Comparison of ENCODE assay signal across 31 cellular contexts in the genomic region with DNA sequence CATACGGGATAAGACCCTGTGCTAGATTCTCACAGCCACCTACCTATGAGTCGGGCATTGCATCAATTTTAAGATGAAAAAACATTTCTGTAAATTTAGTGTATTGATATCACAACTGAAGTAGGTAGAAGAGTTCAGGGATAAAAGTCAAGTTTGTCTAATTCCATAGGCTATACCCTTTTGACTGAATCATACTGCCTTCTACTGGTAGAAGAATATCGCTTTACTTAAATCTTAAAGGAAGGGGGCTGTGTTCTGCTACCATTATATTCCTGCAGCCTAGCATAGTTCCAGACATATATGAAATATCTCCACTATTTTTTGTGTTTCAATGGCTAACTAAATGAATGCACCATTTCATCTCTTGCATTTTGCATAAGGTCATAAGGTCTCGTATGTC.
A peak's percentile ranks its signal among the peaks of the same experiment; 100 is the strongest.
DNase-seq lines count a peak whose midpoint lies in the region; ATAC-seq and TF ChIP-seq lines count a peak whose summit lies in the region.
"Had no signal": no experiment of that assay in that cellular context is flagged by ENCODE, and none has a peak within 500 bp of the region (broad histone marks: within the 10 kb centered on the region; RNA-seq: fewer than 3 reads in every experiment).

No MANE protein-coding gene starts in this region.

- H3K4me1 ChIP-seq in heart right ventricle (no peaks in the 10 kb centered on the region), smooth muscle cell (ENCODE audit: low read depth) (peaks cover 5% of the 10 kb centered on the region)
- H3K4me1 ChIP-seq: BLaER1 treated with 17β-estradiol and CSF1 and Interleukin-3, amounts not matched to agents 10 nM and 100 nM; Caco-2; prostate gland; transverse colon had no signal

- ATAC-seq in heart right ventricle (no peak), Right ventricle myocardium inferior (no peak), HG02759 (IDR thresholded peaks at IDR 0.05; ENCODE audit: unreplicated experiment) (no peak)
- ATAC-seq: activated T-cell treated with anti-CD3 and anti-CD28 coated beads, Interleukin-2, amount 50 U/mL, for 72 hours; stimulated activated effector memory CD8-positive, alpha-beta T cell treated with anti-CD3 and anti-CD28 coated beads, Interleukin-12 subunit alpha, Interleukin-12 subunit beta, amount 100 ng/mL, for 72 hours had no signal

- no peaks in the 10 kb centered on the region for H3K36me3 Mint-ChIP-seq in chondrocyte (ENCODE audit: low read depth)
- H3K36me3 Mint-ChIP-seq: activated CD4-positive, alpha-beta memory T cell treated with anti-CD3 and anti-CD28 coated beads for 36 hours; naive B cell; stimulated activated effector memory CD8-positive, alpha-beta T cell treated with anti-CD3 and anti-CD28 coated beads, Interleukin-12 subunit alpha, Interleukin-12 subunit beta, amount 100 ng/mL, for 72 hours had no signal

- H3K27me3 ChIP-seq in heart right ventricle (no peaks in the 10 kb centered on the region), smooth muscle cell (ENCODE audit: low read depth) (no peaks in the 10 kb centered on the region)
- H3K27me3 ChIP-seq: BLaER1 treated with 17β-estradiol and CSF1 and Interleukin-3, amounts not matched to agents 10 nM and 100 nM; transverse colon had no signal

- no peak for DNase-seq in heart right ventricle
- DNase-seq in Right ventricle myocardium inferior (ENCODE audit: missing footprints): no peak
- DNase-seq in LNCaP clone FGC (ENCODE audit: low read depth): no peak
- no peak for DNase-seq in chondrocyte (ENCODE audit: low spot score)
- no peak for DNase-seq in smooth muscle cell (lab: John Stamatoyannopoulos, UW; ENCODE audit: unreplicated experiment)
- no peak for DNase-seq in stimulated activated CD4-positive, alpha-beta T cell treated with anti-CD3 and anti-CD28 coated beads, Interleukin-4, amount 100 ng/mL, for 4 hours
- no peak for DNase-seq in stimulated activated CD4-positive, alpha-beta T cell treated with anti-CD3 and anti-CD28 coated beads, Interleukin-2, amount 100 ng/mL, for 24 hours
- DNase-seq: activated CD4-positive, alpha-beta memory T cell treated with anti-CD3 and anti-CD28 coated beads for 36 hours; activated CD4-positive, alpha-beta T cell treated with anti-CD3 and anti-CD28 coated beads for 1 hour; activated T-cell treated with anti-CD3 and anti-CD28 coated beads, Interleukin-2, amount 50 U/mL, for 72 hours; Caco-2; caudate nucleus; cortex of kidney; DMS79 treated with DMSO at 0.1 percent for 48 hours; effector memory CD4-positive, alpha-beta T cell; erythroblast; glutamatergic neuron; GOT3; islet precursor cell; naive B cell; NCI-H1048; NCI-H1694; NCI-H446; NCI-H748 treated with DMSO at 0.1 percent for 48 hours; T-helper 2 cell; transverse colon had no signal

- H3F3A ChIP-seq in smooth muscle cell (ENCODE audit: low read depth): no peaks in the 10 kb centered on the region

- no peak overlapping the region for H3K4me3 Mint-ChIP-seq in chondrocyte (ENCODE audit: unreplicated experiment)
- H3K4me3 Mint-ChIP-seq: activated CD4-positive, alpha-beta memory T cell treated with anti-CD3 and anti-CD28 coated beads for 36 hours; activated T-cell treated with anti-CD3 and anti-CD28 coated beads, Interleukin-2, amount 50 U/mL, for 72 hours; naive B cell; stimulated activated effector memory CD8-positive, alpha-beta T cell treated with anti-CD3 and anti-CD28 coated beads, Interleukin-12 subunit alpha, Interleukin-12 subunit beta, amount 100 ng/mL, for 72 hours had no signal

- no peaks in the 10 kb centered on the region for H4K20me1 ChIP-seq in smooth muscle cell (ENCODE audit: low read depth)
- H4K20me1 ChIP-seq: BLaER1 treated with 17β-estradiol and CSF1 and Interleukin-3, amounts not matched to agents 10 nM and 100 nM had no signal

- no peak overlapping the region for H2AFZ ChIP-seq in smooth muscle cell (ENCODE audit: low read depth)

- 74 to 80% methylated on average over 4 of the region's 4 CpGs for WGBS in heart right ventricle, 2 donors
- 80% methylated on average over 4 of the region's 4 CpGs for WGBS in smooth muscle cell (ENCODE audit: low lambda C conversion rate)

- intact Hi-C loops in heart right ventricle (cut with DNase I) (no loop called here), Right ventricle myocardium inferior (cut with DNase I) (no loop called here)

- no peak overlapping the region for H3K9ac ChIP-seq in smooth muscle cell (ENCODE audit: low read depth)
- H3K9ac ChIP-seq: BLaER1 treated with 17β-estradiol and CSF1 and Interleukin-3, amounts not matched to agents 10 nM and 100 nM had no signal

- no peak overlapping the region for H3K27ac Mint-ChIP-seq in chondrocyte (ENCODE audit: unreplicated experiment)
- H3K27ac Mint-ChIP-seq: activated CD4-positive, alpha-beta memory T cell treated with anti-CD3 and anti-CD28 coated beads for 36 hours; naive B cell; stimulated activated effector memory CD8-positive, alpha-beta T cell treated with anti-CD3 and anti-CD28 coated beads, Interleukin-12 subunit alpha, Interleukin-12 subunit beta, amount 100 ng/mL, for 72 hours had no signal

- H3K27ac ChIP-seq in heart right ventricle (no peak overlapping the region), smooth muscle cell (ENCODE audit: low read depth) (no peak overlapping the region)
- H3K27ac ChIP-seq: BLaER1 treated with 17β-estradiol and CSF1 and Interleukin-3, amounts not matched to agents 10 nM and 100 nM; prostate gland; SK-N-MC; transverse colon had no signal

- no peak overlapping the region for H3K4me3 ChIP-seq in heart right ventricle
- H3K4me3 ChIP-seq in LNCaP clone FGC (ENCODE audit: low read depth, low read length): no peak overlapping the region
- no peak overlapping the region for H3K4me3 ChIP-seq in smooth muscle cell
- H3K4me3 ChIP-seq: BLaER1 treated with 17β-estradiol and CSF1 and Interleukin-3, amounts not matched to agents 10 nM and 100 nM; prostate gland; SK-N-MC; transverse colon had no signal

- H3K4me2 ChIP-seq in smooth muscle cell: no peak overlapping the region
- H3K4me2 ChIP-seq: BLaER1 treated with 17β-estradiol and CSF1 and Interleukin-3, amounts not matched to agents 10 nM and 100 nM had no signal

- H3K9me3 ChIP-seq in heart right ventricle (no peaks in the 10 kb centered on the region), smooth muscle cell (replicated peaks; ENCODE audit: low read depth) (no peaks in the 10 kb centered on the region)
- H3K9me3 ChIP-seq: BLaER1 treated with 17β-estradiol and CSF1 and Interleukin-3, amounts not matched to agents 10 nM and 100 nM; prostate gland; transverse colon had no signal

- no peaks in the 10 kb centered on the region for H3K79me2 ChIP-seq in smooth muscle cell (ENCODE audit: low read depth)

- no peaks in the 10 kb centered on the region for H3K4me1 Mint-ChIP-seq in chondrocyte (ENCODE audit: low read depth)
- H3K4me1 Mint-ChIP-seq: naive B cell; stimulated activated effector memory CD8-positive, alpha-beta T cell treated with anti-CD3 and anti-CD28 coated beads, Interleukin-12 subunit alpha, Interleukin-12 subunit beta, amount 100 ng/mL, for 72 hours had no signal

- TF ChIP-seq CTCF in heart right ventricle (IDR thresholded peaks at IDR 0.05) (peak in 6 of 9 donors; percentile 10 to 42 (median 36)), LNCaP clone FGC (IDR thresholded peaks at IDR 0.05; ENCODE audit: control insufficient read depth, extremely low read depth, insufficient read depth) (peak; percentile 26), chondrocyte (IDR thresholded peaks at IDR 0.05) (peak; percentile 28), smooth muscle cell (IDR thresholded peaks at IDR 0.05; ENCODE audit: borderline replicate concordance, insufficient read depth, poor library complexity, severe bottlenecking) (peak; percentile 8)

- H3K27me3 Mint-ChIP-seq in chondrocyte (ENCODE audit: low read depth): no peaks in the 10 kb centered on the region
- H3K27me3 Mint-ChIP-seq: activated CD4-positive, alpha-beta memory T cell treated with anti-CD3 and anti-CD28 coated beads for 36 hours; naive B cell had no signal

- no peaks in the 10 kb centered on the region for H3K9me3 Mint-ChIP-seq in chondrocyte (ENCODE audit: low read depth)

- H3K36me3 ChIP-seq in heart right ventricle (no peaks in the 10 kb centered on the region), smooth muscle cell (ENCODE audit: low read depth) (no peaks in the 10 kb centered on the region)
- H3K36me3 ChIP-seq: BLaER1 treated with 17β-estradiol and CSF1 and Interleukin-3, amounts not matched to agents 10 nM and 100 nM; prostate gland; transverse colon had no signal
